ENCODE assay signal across 10 cellular contexts in the genomic region with DNA sequence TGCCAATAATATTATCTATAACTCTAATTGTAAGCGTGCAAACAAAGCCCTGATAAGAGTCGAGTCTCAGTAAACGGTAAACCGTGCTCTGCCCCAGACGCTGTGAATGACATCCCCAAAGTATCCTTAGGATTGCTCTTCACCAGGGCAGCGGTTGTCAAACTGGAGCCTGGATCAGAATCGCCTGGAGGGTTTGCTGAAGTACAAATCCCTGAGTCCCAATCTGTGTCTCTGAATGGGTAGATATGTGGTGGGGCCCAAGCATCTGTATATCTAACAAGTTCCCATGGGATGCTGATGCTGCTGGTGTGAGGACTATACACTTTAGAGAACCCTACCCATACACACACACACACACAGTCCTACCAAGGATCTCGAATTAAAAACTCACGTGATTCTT. TPM values are rescaled to one million over a fixed set of nuclear protein-coding genes. Genes with fewer than 3 reads are reported as not detected.
DNase-seq lines count a peak whose midpoint lies in the region; ATAC-seq and TF ChIP-seq lines count a peak whose summit lies in the region.
"Had no signal": no experiment of that assay in that cellular context is flagged by ENCODE, and none has a peak within 500 bp of the region (broad histone marks: within the 10 kb centered on the region; RNA-seq: fewer than 3 reads in every experiment).

No MANE protein-coding gene starts in this region.

- no peak overlapping the region for H3K4me3 ChIP-seq in right atrium auricular region
- no peak overlapping the region for H3K4me3 ChIP-seq in mesendoderm (ENCODE audit: low read length)
- H3K4me3 ChIP-seq in testis = peak overlapping the region in 1 of 2 donors; percentile 79

- H3K79me2 ChIP-seq in mesendoderm (ENCODE audit: control insufficient read depth, insufficient read depth, low read length) = no peaks in the 10 kb centered on the region

- no peak overlapping the region for H2BK15ac ChIP-seq in mesendoderm (replicated peaks; ENCODE audit: low read depth)

- peak overlapping the region; percentile 15 for H2BK120ac ChIP-seq in mesendoderm (ENCODE audit: low read depth, low read length)

- H3K56ac ChIP-seq in mesendoderm (ENCODE audit: low read length) = peak overlapping the region; percentile 25

- H3K36me3 ChIP-seq in right atrium auricular region (no peaks in the 10 kb centered on the region), mesendoderm (ENCODE audit: control insufficient read depth, insufficient read depth, low read length) (no peaks in the 10 kb centered on the region), testis (ENCODE audit: low read depth, missing control alignments) (no peaks in the 10 kb centered on the region)
- H3K36me3 ChIP-seq: neutrophil had no signal

- H3K9me3 Mint-ChIP-seq in activated naive CD8-positive, alpha-beta T cell (ENCODE audit: low read depth) = no peaks in the 10 kb centered on the region

- H3K9me3 ChIP-seq in right atrium auricular region (no peaks in the 10 kb centered on the region), testis (no peaks in the 10 kb centered on the region)
- H3K9me3 ChIP-seq: neutrophil had no signal

- DNase-seq in right atrium auricular region (ENCODE audit: low spot score) = no peak
- DNase-seq in Right ventricle myocardium inferior (ENCODE audit: missing footprints) = no peak
- no peak for DNase-seq in mesendoderm
- DNase-seq in NCI-H748 treated with DMSO at 0.1 percent for 48 hours (lab: John Stamatoyannopoulos, UW) = no peak
- no peak for DNase-seq in testis

- no peak for TF ChIP-seq CTCF in right atrium auricular region (IDR thresholded peaks at IDR 0.05)
- no peak for TF ChIP-seq CTCF in testis (IDR thresholded peaks at IDR 0.05)

- H3K4me1 ChIP-seq in right atrium auricular region = peaks cover 0 to 50% of the 10 kb centered on the region in 2 donors
- peaks cover 5% of the 10 kb centered on the region for H3K4me1 ChIP-seq in mesendoderm (ENCODE audit: control insufficient read depth, low read depth, low read length)
- no peaks in the 10 kb centered on the region for H3K4me1 ChIP-seq in testis

- WGBS in mesendoderm (ENCODE audit: extremely low coverage, insufficient coverage, low lambda C conversion rate) = no CpG with 5 or more reads among the region's 9 CpGs
- WGBS in testis, 2 donors = 26 to 35% methylated on average over 9 of the region's 9 CpGs

- no peak overlapping the region for H3K4ac ChIP-seq in mesendoderm (ENCODE audit: low read depth, low read length)

- H3K79me1 ChIP-seq in mesendoderm (ENCODE audit: low read length) = no peaks in the 10 kb centered on the region

- H3K4me2 ChIP-seq in mesendoderm (ENCODE audit: low read length) = no peak overlapping the region

- H2BK5ac ChIP-seq in mesendoderm (ENCODE audit: low read length) = no peak overlapping the region

- H3K27me3 Mint-ChIP-seq in activated naive CD8-positive, alpha-beta T cell = peaks cover 33% of the 10 kb centered on the region

- H4K5ac ChIP-seq in mesendoderm (ENCODE audit: low read length) = no peak overlapping the region

- no peak for TF ChIP-seq POLR2A in testis (IDR thresholded peaks at IDR 0.05)

- H3K4me3 Mint-ChIP-seq in activated naive CD8-positive, alpha-beta T cell = peak overlapping the region; percentile 83

- H3K27ac ChIP-seq in right atrium auricular region (peak overlapping the region; percentile 87 to 96), mesendoderm (ENCODE audit: low read depth, low read length) (no peak overlapping the region), testis (peak overlapping the region in 1 of 2 donors; percentile 38)
- H3K27ac ChIP-seq: neutrophil had no signal

- no peak overlapping the region for H3K18ac ChIP-seq in mesendoderm (ENCODE audit: low read length)

- H2AK5ac ChIP-seq in mesendoderm (ENCODE audit: low read length) = no peak overlapping the region

- H3K9ac ChIP-seq in mesendoderm (ENCODE audit: low read length) = peak overlapping the region; percentile 60

- no peak for ATAC-seq in Right ventricle myocardium inferior
- no peak for ATAC-seq in GM21381 (IDR thresholded peaks at IDR 0.05; ENCODE audit: unreplicated experiment)
- no peak for ATAC-seq in GM19455 (IDR thresholded peaks at IDR 0.05; ENCODE audit: unreplicated experiment)

- H3K27me3 ChIP-seq in right atrium auricular region (no peaks in the 10 kb centered on the region), mesendoderm (ENCODE audit: insufficient read depth, low read length, poor library complexity) (no peaks in the 10 kb centered on the region), testis (no peaks in the 10 kb centered on the region)

- H3K23ac ChIP-seq in mesendoderm (ENCODE audit: low read length) = no peak overlapping the region

- H3K27ac Mint-ChIP-seq in activated naive CD8-positive, alpha-beta T cell = no peak overlapping the region

- H3K36me3 Mint-ChIP-seq in activated naive CD8-positive, alpha-beta T cell = no peaks in the 10 kb centered on the region

- no peak overlapping the region for H4K8ac ChIP-seq in mesendoderm (ENCODE audit: low read depth, low read length)

- intact Hi-C loops in Right ventricle myocardium inferior (cut with DNase I) (loop anchor here (2.0 to 10.0 kb wide), 2 partner anchors 164 to 480 kb away; no protein-coding TSS in a partner anchor), testis (cut with DNase I; ENCODE audit: low total_unique reads) (loop anchor here (5.0 kb wide), 1 partner anchor 288 kb away; no protein-coding TSS in a partner anchor)

- H3K4me1 Mint-ChIP-seq in activated naive CD8-positive, alpha-beta T cell (ENCODE audit: low read depth) = peaks cover 26% of the 10 kb centered on the region

RNA-seq across cellular contexts. Expression of gene APBB2, which starts 0.8 kb away (rescaled TPM):
- total RNA-seq in right atrium auricular region (10 to 100 TPM; 37.3 to 75.3 TPM), Right ventricle myocardium inferior (23.8 TPM), testis (10 to 100 TPM; 59.8 to 77.9 TPM)
- 38.9 TPM for polyA plus RNA-seq in mesendoderm (2013, experiment 1 of 2)
- 39.4 TPM for polyA plus RNA-seq in mesendoderm (2013, experiment 2 of 2)
- 19.7 TPM for polyA plus RNA-seq in testis (ENCODE audit: insufficient read depth, low read depth, low replicate concordance)

RNA-seq across cellular contexts. Expression of gene UCHL1, which starts 41.6 kb away (rescaled TPM):
- total RNA-seq in right atrium auricular region (100 to 1,000 TPM in 1 of 2 donors, 10 to 100 TPM in 1; 36.8 to 126 TPM), Right ventricle myocardium inferior (7.9 TPM), testis (10 to 100 TPM; 84.2 to 87.5 TPM)
- polyA plus RNA-seq in mesendoderm (2013, experiment 1 of 2) = 1,131 TPM
- 1,131 TPM for polyA plus RNA-seq in mesendoderm (2013, experiment 2 of 2)
- polyA plus RNA-seq in testis (ENCODE audit: insufficient read depth, low read depth, low replicate concordance) = 57.4 TPM
- polyA plus RNA-seq: K562 had no signal
